In the genomic region with DNA sequence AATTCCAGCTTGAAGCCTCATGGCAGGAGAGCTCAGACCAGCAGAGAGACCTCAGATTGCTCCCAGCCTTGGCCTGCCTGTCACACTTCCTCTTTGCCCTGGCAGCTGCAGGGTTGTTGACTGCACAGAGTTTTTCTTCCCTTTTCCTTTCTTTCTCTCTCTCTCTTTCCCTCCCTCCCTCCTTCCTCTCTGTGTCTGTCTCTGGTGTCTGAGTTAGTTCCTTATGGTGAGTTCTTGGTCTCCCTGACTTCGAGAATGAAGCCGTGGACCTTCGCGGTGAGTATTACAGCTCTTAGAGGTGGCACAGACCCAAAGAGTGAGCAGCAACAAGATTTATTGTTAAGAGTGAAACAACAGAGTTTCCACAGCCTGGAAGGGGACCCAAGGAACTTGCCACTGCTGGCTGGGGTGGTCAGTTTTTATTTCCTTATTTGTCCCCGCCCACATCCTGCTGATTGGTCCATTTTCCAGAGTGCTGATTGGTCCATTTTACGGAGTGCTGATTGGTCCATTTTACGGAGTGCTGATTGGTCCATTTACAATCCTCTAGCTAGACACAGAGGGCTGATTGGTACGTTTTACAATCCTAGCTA, we compare ENCODE assay signal across 10 cellular contexts.
DNase-seq lines count a peak whose midpoint lies in the region; FAIRE-seq and TF ChIP-seq lines count a peak whose summit lies in the region.
"Had no signal": no experiment of that assay in that cellular context is flagged by ENCODE, and none has a peak within 500 bp of the region (broad histone marks: within the 10 kb centered on the region; RNA-seq: fewer than 3 reads in every experiment).

No MANE protein-coding gene starts in this region.

- no peak for DNase-seq in GM12891 (ENCODE audit: insufficient read length, low spot score)
- peak; percentile 39 for DNase-seq in RPMI8226
- DNase-seq in esophagus muscularis mucosa (ENCODE audit: extremely low spot score): no peak
- DNase-seq in spleen: peak; percentile 88
- no peak for DNase-seq in NCI-H2107 (lab: John Stamatoyannopoulos, UW)
- no peak for DNase-seq in HTR-8/SVneo (ENCODE audit: insufficient read length, low spot score)
- DNase-seq in AG08395 (ENCODE audit: low spot score): no peak
- no peak for DNase-seq in GOT3 (lab: John Stamatoyannopoulos, UW)
- DNase-seq: activated CD4-positive, CD25-positive, alpha-beta regulatory T cell treated with anti-CD3 and anti-CD28 coated beads, Interleukin-2, amount 50 U/mL, for 72 hours; foreskin melanocyte had no signal

- TF ChIP-seq CTCF in esophagus muscularis mucosa (IDR thresholded peaks at IDR 0.05) (no peak), spleen (IDR thresholded peaks at IDR 0.05 in 8 of 11, conservative IDR thresholded peaks at IDR 0.05 in 3 of 11) (peak in 1 of 11 experiments; percentile 8)

- 77% methylated on average over 8 of the region's 8 CpGs for WGBS in esophagus muscularis mucosa
- WGBS in spleen, 5 donors: 50 to 63% (median 53%) methylated on average over 8 of the region's 8 CpGs

- H3K36me3 ChIP-seq in esophagus muscularis mucosa (no peaks in the 10 kb centered on the region), spleen (no peaks in the 10 kb centered on the region)

- H3K9me3 ChIP-seq in esophagus muscularis mucosa: no peaks in the 10 kb centered on the region
- peaks cover 0 to 6% (median 0%) of the 10 kb centered on the region in 8 donors for H3K9me3 ChIP-seq in spleen

- H3K27me3 ChIP-seq in esophagus muscularis mucosa (no peaks in the 10 kb centered on the region), spleen (replicated peaks in 1 of 7) (no peaks in the 10 kb centered on the region)

- intact Hi-C loops in esophagus muscularis mucosa (cut with DNase I) (loop anchor here (5.0 to 10.0 kb wide), 4 partner anchors 88 to 897 kb away; a partner anchor contains a TSS), spleen (cut with DNase I; ENCODE audit: low total_unique reads) (loop anchor here (5.0 kb wide), 1 partner anchor 253 kb away; no protein-coding TSS in a partner anchor)

- no peak for TF ChIP-seq POLR2A in GM12891 (IDR thresholded peaks at IDR 0.05; ENCODE audit: low read depth, low read length)
- TF ChIP-seq POLR2A in esophagus muscularis mucosa (IDR thresholded peaks at IDR 0.05; ENCODE audit: low read depth): no peak
- TF ChIP-seq POLR2A in spleen (IDR thresholded peaks at IDR 0.05): no peak

- no peak for TF ChIP-seq EP300 in esophagus muscularis mucosa (IDR thresholded peaks at IDR 0.05)

- H3K27ac ChIP-seq in esophagus muscularis mucosa (replicated peaks in 1 of 4): peak overlapping the region; percentile 40 to 62 (median 48)
- H3K27ac ChIP-seq in spleen: peak overlapping the region; percentile 44 to 83 (median 78)

- FAIRE-seq in GM12891 (lab: Jason Lieb, UNC) (no peak), HTR-8/SVneo (lab: Jason Lieb, UNC) (no peak)

- H3K4me1 ChIP-seq in esophagus muscularis mucosa (peaks cover 11 to 39% (median 30%) of the 10 kb centered on the region in 4 donors), spleen (peaks cover 13 to 71% (median 41%) of the 10 kb centered on the region in 6 donors)

- H3K4me3 ChIP-seq in esophagus muscularis mucosa (no peak overlapping the region), spleen (peak overlapping the region in 1 of 8 donors; percentile 37)

TF ChIP-seq in GM12891, 5 proteins besides CTCF, POLR2A, EP300 and RAD21:
- TF ChIP-seq POU2F2 (IDR thresholded peaks at IDR 0.05; ENCODE audit: low read depth, low read length): no peak
- peak; percentile 82 for TF ChIP-seq SPI1 (IDR thresholded peaks at IDR 0.05; ENCODE audit: low read depth, low read length)
TF ChIP-seq in GM12891: peak in this region for 1.

Comparison
In these comparisons a context has a peak if more than half of its experiments do, and no peak if none do; other contexts are left out.
1. DNase-seq: peak in RPMI8226 (single experiment) and spleen (single experiment); none in GM12891 (single experiment), esophagus muscularis mucosa (single experiment), NCI-H2107 (single experiment), HTR-8/SVneo (single experiment), AG08395 (single experiment) and GOT3 (single experiment).